8 cellular contexts compared by ENCODE assay signal in genomic region chr22:25420925-25421904, GRCh38.
A peak's percentile ranks its signal among the peaks of the same experiment; 100 is the strongest.
DNase-seq lines count a peak whose midpoint lies in the region; ATAC-seq and TF ChIP-seq lines count a peak whose summit lies in the region.

No MANE protein-coding gene starts in this region.

- H3K9ac ChIP-seq in SK-N-SH (no peak overlapping the region), skeletal muscle satellite cell (ENCODE audit: low read depth, low read length) (no peak overlapping the region), Karpas-422 (ENCODE audit: low read length) (no peak overlapping the region)

- H3K27ac ChIP-seq in SK-N-SH (ENCODE audit: low read depth in 2 of 2, low read length in 1 of 2): no peak overlapping the region; a peak in 1 of 4 replicates
- no peak overlapping the region for H3K27ac ChIP-seq in hepatocyte
- H3K27ac ChIP-seq in Karpas-422 (ENCODE audit: low read length): no peak overlapping the region
- H3K27ac ChIP-seq in PC-9: no peak overlapping the region

- no peaks in the 10 kb centered on the region for H3K36me3 ChIP-seq in SK-N-SH (replicated peaks in 1 of 2; ENCODE audit: control insufficient read depth in 1 of 2, insufficient read depth in 2 of 2, low read length in 1 of 2)
- no peaks in the 10 kb centered on the region for H3K36me3 ChIP-seq in hepatocyte (replicated peaks; ENCODE audit: insufficient read depth, low read depth)
- no peaks in the 10 kb centered on the region for H3K36me3 ChIP-seq in skeletal muscle satellite cell (ENCODE audit: insufficient read depth, low read length)
- H3K36me3 ChIP-seq in Karpas-422 (ENCODE audit: insufficient read depth, low read length): no peaks in the 10 kb centered on the region
- H3K36me3 ChIP-seq in PC-9 (ENCODE audit: low read depth): no peaks in the 10 kb centered on the region

- CTCF ChIA-PET in SK-N-SH (lab: Yijun Ruan, JAX) (interaction anchor here (0.7 to 3.7 kb wide), 6 partner anchors 18 to 351 kb away, joined by 3 to 16 read pairs (median 4); no protein-coding TSS in a partner anchor), PC-9 (lab: Charles Lee) (no interaction called here)

- H3F3A ChIP-seq in SK-N-SH (replicated peaks; ENCODE audit: insufficient read depth): no peaks in the 10 kb centered on the region
- H3F3A ChIP-seq in PC-9 (ENCODE audit: insufficient read depth, low read depth): peaks cover 11% of the 10 kb centered on the region; the same call in 1 of the 2 replicates

- peak; percentile 44 for TF ChIP-seq RAD21 in SK-N-SH (IDR thresholded peaks at IDR 0.05; ENCODE audit: low read length)

- no TSS peak for BruUV-seq in PC-9 (replicated peaks; lab: Mats Ljungman, UMichigan)

- H2AFZ ChIP-seq in SK-N-SH (ENCODE audit: low read depth) (no peak overlapping the region), hepatocyte (no peak overlapping the region), Karpas-422 (ENCODE audit: low read length) (no peak overlapping the region), PC-9 (no peak overlapping the region)

- no peaks in the 10 kb centered on the region; the same call in 1 of the 2 replicates for H3K27me3 ChIP-seq in SK-N-SH (ENCODE audit: insufficient read depth)
- H3K27me3 ChIP-seq in hepatocyte: peaks cover 52% of the 10 kb centered on the region
- peaks cover 62% of the 10 kb centered on the region for H3K27me3 ChIP-seq in skeletal muscle satellite cell (ENCODE audit: control insufficient read depth, insufficient read depth, low read length)
- no peaks in the 10 kb centered on the region for H3K27me3 ChIP-seq in Karpas-422 (ENCODE audit: low read length)
- H3K27me3 ChIP-seq in PC-9 (ENCODE audit: insufficient read depth, low read depth): no peaks in the 10 kb centered on the region

- H3K4me2 ChIP-seq in SK-N-SH (peak overlapping the region; percentile 47; the same call in 1 of the 2 replicates), hepatocyte (peak overlapping the region; percentile 91), skeletal muscle satellite cell (ENCODE audit: low read length) (peak overlapping the region; percentile 52), Karpas-422 (ENCODE audit: low read depth, low read length, poor library complexity, severe bottlenecking) (no peak overlapping the region), PC-9 (no peak overlapping the region)

- TF ChIP-seq EP300 in SK-N-SH (IDR thresholded peaks at IDR 0.05; ENCODE audit: borderline replicate concordance in 1 of 2, low read depth in 1 of 2, low read length in 1 of 2): no peak

- in situ Hi-C loops in GM13977 (cut with MboI; ENCODE audit: low pct_unique_long_range_greater_than_20kb, low sequenced_read_pairs, unreplicated experiment): no loop called here

- H3K9me3 ChIP-seq in SK-N-SH (no peaks in the 10 kb centered on the region), hepatocyte (ENCODE audit: low read depth) (no peaks in the 10 kb centered on the region), skeletal muscle satellite cell (replicated peaks; ENCODE audit: low read length) (no peaks in the 10 kb centered on the region), Karpas-422 (ENCODE audit: low read length) (no peaks in the 10 kb centered on the region), PC-9 (ENCODE audit: insufficient read depth, low read depth) (no peaks in the 10 kb centered on the region)

- H3K79me2 ChIP-seq in SK-N-SH (ENCODE audit: insufficient read depth) (no peaks in the 10 kb centered on the region), hepatocyte (no peaks in the 10 kb centered on the region), Karpas-422 (ENCODE audit: low read length) (no peaks in the 10 kb centered on the region), PC-9 (ENCODE audit: low read depth) (no peaks in the 10 kb centered on the region)

- no peak for DNase-seq in GM13977 (ENCODE audit: low spot score)
- DNase-seq in SK-N-SH: peak; percentile 64
- DNase-seq in hepatocyte (ENCODE audit: low spot score): no peak
- no peak for DNase-seq in Karpas-422
- no peak for DNase-seq in PC-9

- TF ChIP-seq CTCF in GM13977 (IDR thresholded peaks at IDR 0.05; ENCODE audit: extremely low read depth, insufficient read depth, missing control alignments) (peak; percentile 12), SK-N-SH (IDR thresholded peaks at IDR 0.05) (no peak), hepatocyte (IDR thresholded peaks at IDR 0.05; ENCODE audit: poor library complexity) (no peak), PC-9 (conservative IDR thresholded peaks at IDR 0.05) (no peak)

- H3K4me1 ChIP-seq in SK-N-SH (ENCODE audit: control insufficient read depth in 1 of 2, insufficient read depth in 2 of 2, low read depth in 1 of 2, low read length in 1 of 2) (peaks cover 0 to 10% of the 10 kb centered on the region in 2 experiments; a peak in 1 of 4 replicates), hepatocyte (ENCODE audit: insufficient read depth) (peaks cover 11% of the 10 kb centered on the region), skeletal muscle satellite cell (ENCODE audit: control insufficient read depth, insufficient read depth, low read length) (no peaks in the 10 kb centered on the region), Karpas-422 (ENCODE audit: low read length) (no peaks in the 10 kb centered on the region), PC-9 (replicated peaks; ENCODE audit: insufficient read depth) (peaks cover 22% of the 10 kb centered on the region)

- 5% methylated on average over 10 of the region's 85 CpGs for WGBS in SK-N-SH (ENCODE audit: low lambda C conversion rate)
- WGBS in hepatocyte (ENCODE audit: low lambda C conversion rate, missing lambda C conversion rate): 1% methylated on average over 30 of the region's 85 CpGs

- ATAC-seq in HG02759 (IDR thresholded peaks at IDR 0.05; ENCODE audit: unreplicated experiment): no peak
- no peak for ATAC-seq in GM21360 (IDR thresholded peaks at IDR 0.05; ENCODE audit: unreplicated experiment)

- H3K9me2 ChIP-seq in SK-N-SH (no peaks in the 10 kb centered on the region), hepatocyte (replicated peaks; ENCODE audit: insufficient read depth) (no peaks in the 10 kb centered on the region), Karpas-422 (replicated peaks; ENCODE audit: insufficient read depth, low read length) (no peaks in the 10 kb centered on the region), PC-9 (ENCODE audit: insufficient read depth) (no peaks in the 10 kb centered on the region)

- intact Hi-C loops in PC-9 (cut with micrococcal nuclease; ENCODE audit: unreplicated experiment): no loop called here

- H3K4me3 ChIP-seq in SK-N-SH (ENCODE audit: low read depth in 2 of 2, low read length in 1 of 2): peak overlapping the region; percentile 26 to 41; a peak in 2 of 4 replicates
- H3K4me3 ChIP-seq in hepatocyte: no peak overlapping the region
- H3K4me3 ChIP-seq in skeletal muscle satellite cell (ENCODE audit: low read length): peak overlapping the region; percentile 19
- no peak overlapping the region for H3K4me3 ChIP-seq in Karpas-422 (ENCODE audit: low read length)
- H3K4me3 ChIP-seq in PC-9: no peak overlapping the region

- H4K20me1 ChIP-seq in SK-N-SH (ENCODE audit: insufficient read depth): no peaks in the 10 kb centered on the region
- no peaks in the 10 kb centered on the region for H4K20me1 ChIP-seq in hepatocyte (ENCODE audit: insufficient read depth, poor library complexity, severe bottlenecking)
- no peaks in the 10 kb centered on the region for H4K20me1 ChIP-seq in Karpas-422 (ENCODE audit: insufficient read depth, low read depth, low read length)
- H4K20me1 ChIP-seq in PC-9 (ENCODE audit: insufficient read depth): no peaks in the 10 kb centered on the region

- POLR2A ChIA-PET in SK-N-SH (lab: Yijun Ruan, JAX): no interaction called here
- POLR2A ChIA-PET in PC-9 (lab: Charles Lee; ENCODE audit: unreplicated experiment): no interaction called here

TF ChIP-seq in SK-N-SH, 30 proteins besides CTCF, POLR2A, EP300 and RAD21:
- no peak for TF ChIP-seq SIN3A (IDR thresholded peaks at IDR 0.05; ENCODE audit: borderline replicate concordance, low read depth, low read length)
- TF ChIP-seq SMC3 (IDR thresholded peaks at IDR 0.05; ENCODE audit: low read depth, low read length): peak; percentile 19; the same call in 1 of the 2 replicates
- no peak for TF ChIP-seq TEAD4 (IDR thresholded peaks at IDR 0.05; ENCODE audit: borderline replicate concordance, insufficient read depth)

Comparison
In these comparisons a context has a peak if more than half of its experiments do, and no peak if none do; other contexts are left out.
1. H3K4me2 ChIP-seq: peak in SK-N-SH (single experiment), hepatocyte (single experiment) and skeletal muscle satellite cell (single experiment); none in Karpas-422 (single experiment) and PC-9 (single experiment).
2. H3K4me3 ChIP-seq: peak in SK-N-SH (2 of 2) and skeletal muscle satellite cell (single experiment); none in hepatocyte (single experiment), Karpas-422 (single experiment) and PC-9 (single experiment).